Comparison of ENCODE assay signal across 1 cellular context in genomic region chr5:141848771-141849370, GRCh38.
TF ChIP-seq lines count a peak whose summit lies in the region.

No MANE protein-coding gene starts in this region.

TF ChIP-seq in SK-N-SH treated with all-trans-retinoic acid at 6 μM for 48 hours, 23 proteins besides CTCF, POLR2A, EP300 and RAD21 (continued from another document):
- TF ChIP-seq, protein P1, sequence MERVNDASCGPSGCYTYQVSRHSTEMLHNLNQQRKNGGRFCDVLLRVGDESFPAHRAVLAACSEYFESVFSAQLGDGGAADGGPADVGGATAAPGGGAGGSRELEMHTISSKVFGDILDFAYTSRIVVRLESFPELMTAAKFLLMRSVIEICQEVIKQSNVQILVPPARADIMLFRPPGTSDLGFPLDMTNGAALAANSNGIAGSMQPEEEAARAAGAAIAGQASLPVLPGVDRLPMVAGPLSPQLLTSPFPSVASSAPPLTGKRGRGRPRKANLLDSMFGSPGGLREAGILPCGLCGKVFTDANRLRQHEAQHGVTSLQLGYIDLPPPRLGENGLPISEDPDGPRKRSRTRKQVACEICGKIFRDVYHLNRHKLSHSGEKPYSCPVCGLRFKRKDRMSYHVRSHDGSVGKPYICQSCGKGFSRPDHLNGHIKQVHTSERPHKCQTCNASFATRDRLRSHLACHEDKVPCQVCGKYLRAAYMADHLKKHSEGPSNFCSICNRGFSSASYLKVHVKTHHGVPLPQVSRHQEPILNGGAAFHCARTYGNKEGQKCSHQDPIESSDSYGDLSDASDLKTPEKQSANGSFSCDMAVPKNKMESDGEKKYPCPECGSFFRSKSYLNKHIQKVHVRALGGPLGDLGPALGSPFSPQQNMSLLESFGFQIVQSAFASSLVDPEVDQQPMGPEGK (CRISPR knock-in tag; IDR thresholded peaks at IDR 0.05; ENCODE audit: borderline replicate concordance), result no peak
- TF ChIP-seq ZC3H10 (CRISPR knock-in tag; IDR thresholded peaks at IDR 0.05), result no peak
- TF ChIP-seq CSDC2 (CRISPR knock-in tag; IDR thresholded peaks at IDR 0.05), result no peak
- no peak for TF ChIP-seq ZFP30 (CRISPR knock-in tag; IDR thresholded peaks at IDR 0.05)
- TF ChIP-seq, protein P2, sequence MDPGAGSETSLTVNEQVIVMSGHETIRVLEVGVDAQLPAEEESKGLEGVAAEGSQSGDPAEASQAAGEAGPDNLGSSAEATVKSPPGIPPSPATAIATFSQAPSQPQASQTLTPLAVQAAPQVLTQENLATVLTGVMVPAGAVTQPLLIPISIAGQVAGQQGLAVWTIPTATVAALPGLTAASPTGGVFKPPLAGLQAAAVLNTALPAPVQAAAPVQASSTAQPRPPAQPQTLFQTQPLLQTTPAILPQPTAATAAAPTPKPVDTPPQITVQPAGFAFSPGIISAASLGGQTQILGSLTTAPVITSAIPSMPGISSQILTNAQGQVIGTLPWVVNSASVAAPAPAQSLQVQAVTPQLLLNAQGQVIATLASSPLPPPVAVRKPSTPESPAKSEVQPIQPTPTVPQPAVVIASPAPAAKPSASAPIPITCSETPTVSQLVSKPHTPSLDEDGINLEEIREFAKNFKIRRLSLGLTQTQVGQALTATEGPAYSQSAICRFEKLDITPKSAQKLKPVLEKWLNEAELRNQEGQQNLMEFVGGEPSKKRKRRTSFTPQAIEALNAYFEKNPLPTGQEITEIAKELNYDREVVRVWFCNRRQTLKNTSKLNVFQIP (CRISPR knock-in tag; IDR thresholded peaks at IDR 0.05; ENCODE audit: borderline replicate concordance, low read depth), result no peak
- TF ChIP-seq TOX (CRISPR knock-in tag; IDR thresholded peaks at IDR 0.05; ENCODE audit: borderline replicate concordance), result no peak
- no peak for TF ChIP-seq SNAI2 (CRISPR knock-in tag; IDR thresholded peaks at IDR 0.05)
- TF ChIP-seq ZNF8 (CRISPR knock-in tag; IDR thresholded peaks at IDR 0.05), result no peak
- TF ChIP-seq, protein P3, sequence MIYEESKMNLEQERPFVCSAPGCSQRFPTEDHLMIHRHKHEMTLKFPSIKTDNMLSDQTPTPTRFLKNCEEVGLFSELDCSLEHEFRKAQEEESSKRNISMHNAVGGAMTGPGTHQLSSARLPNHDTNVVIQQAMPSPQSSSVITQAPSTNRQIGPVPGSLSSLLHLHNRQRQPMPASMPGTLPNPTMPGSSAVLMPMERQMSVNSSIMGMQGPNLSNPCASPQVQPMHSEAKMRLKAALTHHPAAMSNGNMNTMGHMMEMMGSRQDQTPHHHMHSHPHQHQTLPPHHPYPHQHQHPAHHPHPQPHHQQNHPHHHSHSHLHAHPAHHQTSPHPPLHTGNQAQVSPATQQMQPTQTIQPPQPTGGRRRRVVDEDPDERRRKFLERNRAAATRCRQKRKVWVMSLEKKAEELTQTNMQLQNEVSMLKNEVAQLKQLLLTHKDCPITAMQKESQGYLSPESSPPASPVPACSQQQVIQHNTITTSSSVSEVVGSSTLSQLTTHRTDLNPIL (CRISPR knock-in tag; IDR thresholded peaks at IDR 0.05; ENCODE audit: low read depth), result no peak
- no peak for TF ChIP-seq CSRNP3 (CRISPR knock-in tag; IDR thresholded peaks at IDR 0.05)
- TF ChIP-seq ZNF565 (CRISPR knock-in tag; conservative IDR thresholded peaks at IDR 0.05; ENCODE audit: low read depth), result no peak
- no peak for TF ChIP-seq PPARA (CRISPR knock-in tag; IDR thresholded peaks at IDR 0.05; ENCODE audit: borderline replicate concordance)
